ENCODE assay signal across 8 cellular contexts in genomic region chr2:101883860-101884259, GRCh38.
A peak's percentile ranks its signal among the peaks of the same experiment; 100 is the strongest.
DNase-seq lines count a peak whose midpoint lies in the region; ATAC-seq lines count a peak whose summit lies in the region.

No MANE protein-coding gene starts in this region.

- intact Hi-C loops in left ventricle myocardium superior (cut with micrococcal nuclease) = no loop called here

- ATAC-seq in GM21825 (IDR thresholded peaks at IDR 0.05; ENCODE audit: unreplicated experiment) = peak; percentile 63
- ATAC-seq in left ventricle myocardium superior = peak; percentile 66
- ATAC-seq in GM21528 (IDR thresholded peaks at IDR 0.05; ENCODE audit: low FRiP score, unreplicated experiment) = no peak
- ATAC-seq in HG03439 (IDR thresholded peaks at IDR 0.05; ENCODE audit: unreplicated experiment) = no peak

- DNase-seq in D341Med (ENCODE audit: low spot score) (peak; percentile 50), NCI-H2227 (lab: John Stamatoyannopoulos, UW; ENCODE audit: unreplicated experiment) (peak; percentile 11), left ventricle myocardium superior (no peak), smooth muscle cell of the brain vasculature (ENCODE audit: low read depth, low spot score) (peak; percentile 21)
- DNase-seq in activated naive CD4-positive, alpha-beta T cell treated with anti-CD3 and anti-CD28 coated beads, Interleukin-2, amount 50 U/mL, for 16 hours = peak; percentile 40

Comparison
In these comparisons a context has a peak if more than half of its experiments do, and no peak if none do; other contexts are left out.
1. ATAC-seq: peak in GM21825 (single experiment) and left ventricle myocardium superior (single experiment); none in GM21528 (single experiment) and HG03439 (single experiment).